ENCODE assay signal across 21 cellular contexts in the genomic region with DNA sequence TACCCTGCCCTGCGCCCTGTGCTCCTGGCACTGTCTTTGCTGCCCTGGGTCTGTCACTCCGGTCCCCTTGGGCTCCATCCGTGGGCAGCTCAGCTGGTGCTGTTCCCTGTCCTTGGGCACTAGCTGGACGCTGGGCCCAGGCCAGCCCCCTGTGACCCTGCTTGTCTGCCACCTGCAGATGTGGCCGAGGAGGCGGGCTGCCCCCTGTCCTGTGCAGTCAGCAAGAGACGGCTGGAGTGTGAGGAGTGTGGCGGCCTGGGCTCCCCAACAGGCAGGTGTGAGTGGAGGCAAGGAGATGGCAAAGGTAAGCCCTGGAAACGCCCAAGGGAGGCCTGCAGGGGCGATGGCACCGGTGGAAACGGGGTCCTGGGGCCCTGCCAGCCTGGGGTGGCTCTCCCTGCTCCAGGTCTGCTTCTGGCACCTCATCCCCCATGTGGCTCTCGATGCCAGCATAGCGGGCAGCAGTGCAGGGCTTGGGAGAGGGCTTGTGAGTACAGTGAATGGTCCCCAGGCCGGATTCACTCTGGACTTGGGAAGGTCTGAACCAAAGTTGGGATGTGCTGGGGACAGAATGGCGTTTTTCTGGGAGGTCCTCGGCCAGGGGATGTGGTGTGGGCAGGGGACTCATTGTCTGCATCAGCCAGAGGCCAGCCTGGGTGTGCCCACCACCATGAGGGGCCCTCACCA. TPM values are rescaled to one million over a fixed set of nuclear protein-coding genes. Genes with fewer than 3 reads are reported as not detected.
"Had no signal": no experiment of that assay in that cellular context is flagged by ENCODE, and none has a peak within 500 bp of the region (broad histone marks: within the 10 kb centered on the region; RNA-seq: fewer than 3 reads in every experiment).

No MANE protein-coding gene starts in this region.

- H3K9me3 ChIP-seq: heart left ventricle, psoas muscle, right lobe of liver, tibial artery, upper lobe of left lung had no signal

- H3K9ac ChIP-seq: parathyroid adenoma had no signal

- H3K4me1 ChIP-seq: parathyroid adenoma, psoas muscle, right lobe of liver, tibial artery, upper lobe of left lung had no signal

- H3K36me3 ChIP-seq: heart left ventricle, right lobe of liver, tibial artery, upper lobe of left lung had no signal

- DNase-seq: cerebellar nuclear complex; effector CD4-positive, alpha-beta T cell; endodermal cell; erythroblast; hippocampal formation; kidney glomerular epithelial cell; retina; right lobe of liver; stimulated activated CD4-positive, alpha-beta T cell treated with anti-CD3 and anti-CD28 coated beads, Interleukin-15, amount 100 ng/mL, for 24 hours; stimulated activated CD4-positive, alpha-beta T cell treated with anti-CD3 and anti-CD28 coated beads, Interleukin-1b, Interleukin-23, amount 100 ng/mL, for 48 hours; stimulated activated CD4-positive, alpha-beta T cell treated with anti-CD3 and anti-CD28 coated beads, Interleukin-4, amount 100 ng/mL, for 24 hours; tibial artery had no signal

- H3K4me3 Mint-ChIP-seq: endodermal cell; mesothelial cell of epicardium; natural killer cell treated with Interleukin-12 subunit alpha and Interleukin-12 subunit beta and Interleukin-15 and Interleukin-18, amount 100 ng/mL, for 72 hours; stimulated activated memory B cell treated with anti-CD40 and anti-IgM and Interleukin-4, amounts not matched to agents 10 μg/mL and 1 μg/mL and 100 μg/mL, for 72 hours; stimulated activated naive CD8-positive, alpha-beta T cell treated with anti-CD3 and anti-CD28 coated beads, Interleukin-15, Interleukin-2, amounts not matched to agents 100 ng/mL and 50 ng/mL, for 24 hours had no signal

- H3K9me3 Mint-ChIP-seq: endodermal cell; mesothelial cell of epicardium; natural killer cell treated with Interleukin-12 subunit alpha and Interleukin-12 subunit beta and Interleukin-15 and Interleukin-18, amount 100 ng/mL, for 72 hours; stimulated activated memory B cell treated with anti-CD40 and anti-IgM and Interleukin-4, amounts not matched to agents 10 μg/mL and 1 μg/mL and 100 μg/mL, for 72 hours; stimulated activated naive CD8-positive, alpha-beta T cell treated with anti-CD3 and anti-CD28 coated beads, Interleukin-15, Interleukin-2, amounts not matched to agents 100 ng/mL and 50 ng/mL, for 24 hours had no signal

- H3K27ac ChIP-seq: coronary artery, heart left ventricle, parathyroid adenoma, psoas muscle, right lobe of liver, tibial artery, upper lobe of left lung had no signal

- H3K4me1 Mint-ChIP-seq: endodermal cell had no signal

- H3K79me2 ChIP-seq: parathyroid adenoma had no signal

- H3K4me3 ChIP-seq: coronary artery, heart left ventricle, psoas muscle, right lobe of liver, tibial artery, upper lobe of left lung had no signal

- H3K27ac Mint-ChIP-seq: endodermal cell; mesothelial cell of epicardium; stimulated activated memory B cell treated with anti-CD40 and anti-IgM and Interleukin-4, amounts not matched to agents 10 μg/mL and 1 μg/mL and 100 μg/mL, for 72 hours; stimulated activated naive CD8-positive, alpha-beta T cell treated with anti-CD3 and anti-CD28 coated beads, Interleukin-15, Interleukin-2, amounts not matched to agents 100 ng/mL and 50 ng/mL, for 24 hours had no signal

- H3K27me3 ChIP-seq: heart left ventricle, right lobe of liver, tibial artery, upper lobe of left lung had no signal

- H2AFZ ChIP-seq: parathyroid adenoma had no signal

- H3K27me3 Mint-ChIP-seq: natural killer cell treated with Interleukin-12 subunit alpha and Interleukin-12 subunit beta and Interleukin-15 and Interleukin-18, amount 100 ng/mL, for 72 hours; stimulated activated memory B cell treated with anti-CD40 and anti-IgM and Interleukin-4, amounts not matched to agents 10 μg/mL and 1 μg/mL and 100 μg/mL, for 72 hours; stimulated activated naive CD8-positive, alpha-beta T cell treated with anti-CD3 and anti-CD28 coated beads, Interleukin-15, Interleukin-2, amounts not matched to agents 100 ng/mL and 50 ng/mL, for 24 hours had no signal

- H3K36me3 Mint-ChIP-seq: mesothelial cell of epicardium; natural killer cell treated with Interleukin-12 subunit alpha and Interleukin-12 subunit beta and Interleukin-15 and Interleukin-18, amount 100 ng/mL, for 72 hours; stimulated activated memory B cell treated with anti-CD40 and anti-IgM and Interleukin-4, amounts not matched to agents 10 μg/mL and 1 μg/mL and 100 μg/mL, for 72 hours had no signal

RNA-seq across cellular contexts. Expression of a gene that starts 35.2 kb away (rescaled TPM):
- total RNA-seq: natural killer cell treated with Interleukin-12 subunit alpha and Interleukin-12 subunit beta and Interleukin-15 and Interleukin-18, amount 100 ng/mL, for 72 hours had no signal
